ENCODE assay signal across 9 cellular contexts in genomic region chr6:137223370-137224131, GRCh38. TPM values are rescaled to one million over a fixed set of nuclear protein-coding genes. Genes with fewer than 3 reads are reported as not detected.
DNase-seq lines count a peak whose midpoint lies in the region; ATAC-seq, FAIRE-seq and TF ChIP-seq lines count a peak whose summit lies in the region.
"Had no signal": no experiment of that assay in that cellular context is flagged by ENCODE, and none has a peak within 500 bp of the region (broad histone marks: within the 10 kb centered on the region; RNA-seq: fewer than 3 reads in every experiment).

No MANE protein-coding gene starts in this region.

- H3K9me3 ChIP-seq in BLaER1: peaks cover 4% of the 10 kb centered on the region; the same call in 1 of the 2 replicates
- H3K9me3 ChIP-seq in MG63: no peaks in the 10 kb centered on the region
- H3K9me3 ChIP-seq in K562 (replicated peaks; ENCODE audit: control insufficient read depth, insufficient read depth, low read depth, low read length): no peaks in the 10 kb centered on the region
- H3K9me3 ChIP-seq in lower lobe of right lung: no peaks in the 10 kb centered on the region

- POLR2A ChIA-PET in K562 (lab: Yijun Ruan, JAX): interaction anchor here (0.7 to 1.1 kb wide), 5 partner anchors 8 to 1921 kb away, joined by 3 to 6 read pairs (median 3); no protein-coding TSS in a partner anchor

- intact Hi-C loops in K562 (cut with micrococcal nuclease) (no loop called here), lower lobe of right lung (cut with DNase I) (no loop called here)

- H3K36me3 ChIP-seq in BLaER1 (no peaks in the 10 kb centered on the region), MG63 (no peaks in the 10 kb centered on the region), K562 (ENCODE audit: control insufficient read depth, insufficient read depth, low read length) (no peaks in the 10 kb centered on the region), lower lobe of right lung (no peaks in the 10 kb centered on the region)

- peak; percentile 75 for FAIRE-seq in K562 (lab: Jason Lieb, UNC)

- DNase-seq in MG63: peak; percentile 58
- peak in 2 of 4 experiments; percentile 17 to 66 for DNase-seq in K562 (ENCODE audit: extremely low read depth in 1 of 4, low spot score in 3 of 4)
- DNase-seq in lower lobe of right lung: no peak
- DNase-seq in NCI-H69 (lab: John Stamatoyannopoulos, UW): no peak
- no peak for DNase-seq in activated T-cell treated with anti-CD3 and anti-CD28 coated beads, Interleukin-2, amount 50 U/mL, for 24 hours

- WGBS in K562 (ENCODE audit: insufficient coverage, low coverage, missing lambda C conversion rate): 15% methylated on average over 6 of the region's 6 CpGs

- in situ Hi-C loops in K562 (cut with MboI): no loop called here

- H3K9ac ChIP-seq in BLaER1: no peak overlapping the region
- H3K9ac ChIP-seq in K562 (ENCODE audit: insufficient read depth in 1 of 2, low read depth in 2 of 2, low read length in 2 of 2): no peak overlapping the region

- TF ChIP-seq EP300 in K562 (IDR thresholded peaks at IDR 0.05; ENCODE audit: low read length): peak; percentile 88

- TF ChIP-seq CTCF in K562 (IDR thresholded peaks at IDR 0.05 in 2 of 3, conservative IDR thresholded peaks at IDR 0.05 in 1 of 3; ENCODE audit: insufficient read depth in 2 of 3, low read depth in 1 of 3, low read length in 3 of 3) (no peak), lower lobe of right lung (IDR thresholded peaks at IDR 0.05) (no peak)

- ATAC-seq in K562 (peak; percentile 6; the same call in 1 of the 3 replicates), lower lobe of right lung (peak; percentile 15 to 20), GM19463 (IDR thresholded peaks at IDR 0.05; ENCODE audit: unreplicated experiment) (no peak), GM19023 (IDR thresholded peaks at IDR 0.05; ENCODE audit: unreplicated experiment) (no peak)

- H3K27me3 ChIP-seq in BLaER1: no peaks in the 10 kb centered on the region
- H3K27me3 ChIP-seq in MG63: no peaks in the 10 kb centered on the region
- H3K27me3 ChIP-seq in K562 (ENCODE audit: control insufficient read depth in 2 of 2, insufficient read depth in 2 of 2, low read length in 2 of 2): no peaks in the 10 kb centered on the region
- no peaks in the 10 kb centered on the region for H3K27me3 ChIP-seq in lower lobe of right lung (ENCODE audit: low read depth)

- TF ChIP-seq RAD21 in K562 (CRISPR knock-in tag; conservative IDR thresholded peaks at IDR 0.05 in 1 of 2, IDR thresholded peaks at IDR 0.05 in 1 of 2): no peak

- CTCF ChIA-PET in K562 (lab: Yijun Ruan, JAX; ENCODE audit: low intra/inter-chr PET ratio): no interaction called here

- H3K27ac ChIP-seq in BLaER1: peak overlapping the region; percentile 80; the same call in 1 of the 2 replicates
- peak overlapping the region; percentile 78 for H3K27ac ChIP-seq in K562 (ENCODE audit: extremely low read depth, low read depth, low read length)
- peak overlapping the region; percentile 99 for H3K27ac ChIP-seq in lower lobe of right lung

- no peak for TF ChIP-seq POLR2A in K562 (conservative IDR thresholded peaks at IDR 0.05)

- H3K4me2 ChIP-seq in BLaER1 (peak overlapping the region; percentile 79), K562 (ENCODE audit: insufficient read depth, low read length) (peak overlapping the region; percentile 26; the same call in 1 of the 2 replicates)

- no peak overlapping the region for H3K27ac Mint-ChIP-seq in activated T-cell treated with anti-CD3 and anti-CD28 coated beads, Interleukin-2, amount 50 U/mL, for 24 hours

- no peak overlapping the region for H3K4me3 Mint-ChIP-seq in activated T-cell treated with anti-CD3 and anti-CD28 coated beads, Interleukin-2, amount 50 U/mL, for 24 hours

- peaks cover 54% of the 10 kb centered on the region for H3K4me1 ChIP-seq in BLaER1
- peaks cover 14 to 38% of the 10 kb centered on the region in 2 experiments for H3K4me1 ChIP-seq in K562 (replicated peaks in 1 of 2; ENCODE audit: control insufficient read depth in 2 of 2, insufficient read depth in 2 of 2, low read length in 2 of 2)
- peaks cover 89% of the 10 kb centered on the region for H3K4me1 ChIP-seq in lower lobe of right lung

- H3K9me1 ChIP-seq in K562 (ENCODE audit: control insufficient read depth, insufficient read depth, low read length): no peaks in the 10 kb centered on the region

- H3K4me3 ChIP-seq in BLaER1 (no peak overlapping the region), MG63 (no peak overlapping the region), K562 (no peak overlapping the region), lower lobe of right lung (no peak overlapping the region)

- peaks cover 55% of the 10 kb centered on the region for H3K4me1 Mint-ChIP-seq in activated T-cell treated with anti-CD3 and anti-CD28 coated beads, Interleukin-2, amount 50 U/mL, for 24 hours (ENCODE audit: low read depth)

- no peaks in the 10 kb centered on the region for H3K27me3 Mint-ChIP-seq in activated T-cell treated with anti-CD3 and anti-CD28 coated beads, Interleukin-2, amount 50 U/mL, for 24 hours

- H2AFZ ChIP-seq in K562 (ENCODE audit: low read depth, low read length): peak overlapping the region; percentile 72

- BruUV-seq in K562 (replicated peaks; lab: Mats Ljungman, UMichigan): no TSS peak

- H3K9me3 Mint-ChIP-seq in activated T-cell treated with anti-CD3 and anti-CD28 coated beads, Interleukin-2, amount 50 U/mL, for 24 hours: no peaks in the 10 kb centered on the region

- peaks cover 3% of the 10 kb centered on the region for H3K36me3 Mint-ChIP-seq in activated T-cell treated with anti-CD3 and anti-CD28 coated beads, Interleukin-2, amount 50 U/mL, for 24 hours (ENCODE audit: low read depth)

- peaks cover 6% of the 10 kb centered on the region for H3K79me2 ChIP-seq in K562 (ENCODE audit: control insufficient read depth, insufficient read depth, low read length)

- H4K20me1 ChIP-seq in BLaER1: peaks cover under 1% of the 10 kb centered on the region; the same call in 1 of the 2 replicates
- no peaks in the 10 kb centered on the region for H4K20me1 ChIP-seq in K562 (replicated peaks; ENCODE audit: control insufficient read depth, insufficient read depth, low read length)

TF ChIP-seq in K562, 482 proteins besides CTCF, POLR2A, EP300 and RAD21 (continues in another document):
- TF ChIP-seq CHD1 (IDR thresholded peaks at IDR 0.05; ENCODE audit: low read length) (no peak), MAFK (IDR thresholded peaks at IDR 0.05; ENCODE audit: low read length) (peak; percentile 77), FOXA1 (IDR thresholded peaks at IDR 0.05; ENCODE audit: borderline replicate concordance) (0 out of 2 replicates have a peak, but pooled peaks have one; percentile 33), ZNF316 (IDR thresholded peaks at IDR 0.05) (peak; percentile 73), SRSF3 (IDR thresholded peaks at IDR 0.05; ENCODE audit: insufficient read depth, low read length) (no peak)
- TF ChIP-seq, protein P1, sequence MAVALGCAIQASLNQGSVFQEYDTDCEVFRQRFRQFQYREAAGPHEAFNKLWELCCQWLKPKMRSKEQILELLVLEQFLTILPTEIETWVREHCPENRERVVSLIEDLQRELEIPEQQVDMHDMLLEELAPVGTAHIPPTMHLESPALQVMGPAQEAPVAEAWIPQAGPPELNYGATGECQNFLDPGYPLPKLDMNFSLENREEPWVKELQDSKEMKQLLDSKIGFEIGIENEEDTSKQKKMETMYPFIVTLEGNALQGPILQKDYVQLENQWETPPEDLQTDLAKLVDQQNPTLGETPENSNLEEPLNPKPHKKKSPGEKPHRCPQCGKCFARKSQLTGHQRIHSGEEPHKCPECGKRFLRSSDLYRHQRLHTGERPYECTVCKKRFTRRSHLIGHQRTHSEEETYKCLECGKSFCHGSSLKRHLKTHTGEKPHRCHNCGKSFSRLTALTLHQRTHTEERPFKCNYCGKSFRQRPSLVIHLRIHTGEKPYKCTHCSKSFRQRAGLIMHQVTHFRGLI (CRISPR knock-in tag; IDR thresholded peaks at IDR 0.05): 0 out of 2 replicates have a peak, but pooled peaks have one; percentile 30

RNA-seq across cellular contexts. Expression of gene IFNGR1, which starts 4.4 kb away (rescaled TPM):
- total RNA-seq in MG63 (2014; rRNA removed; shearing (Covaris generic); ENCODE audit: low replicate concordance): 53.9 and 76.7 TPM in 2 replicates
- 20.6 and 45.2 TPM in 2 replicates for total RNA-seq in K562 (2011; cell fraction: chromatin; rRNA removed; ENCODE audit: low replicate concordance)
- total RNA-seq in K562 (2011; cell fraction: nucleolus; rRNA removed): 21.5 and 26.5 TPM in 2 replicates
- 30.9 and 31.5 TPM in 2 replicates for total RNA-seq in K562 (2011; cell fraction: nucleoplasm; rRNA removed)
- total RNA-seq in K562 (2014; rRNA removed) (13.4 and 14.7 TPM in 2 replicates), K562 (2014; rRNA removed; fragmentation: Illumina TruSeq; extraction: Trizol) (26.7 and 31.3 TPM in 2 replicates), K562 (2015; rRNA removed; fragmentation: Illumina TruSeq; extraction: Trizol) (33.4 and 38.9 TPM in 2 replicates), K562 (2021) (16.8 and 17.7 TPM in 2 replicates), lower lobe of right lung (208 TPM)
- polyA plus RNA-seq in K562 (2011; rRNA removed) (33.0 and 52.5 TPM in 2 replicates), K562 (2014; fragmentation: Illumina TruSeq; extraction: Trizol) (22.4 and 26.7 TPM in 2 replicates), K562 (2014; fragmentation: Nextera tagmentation; extraction: Ambion mirVana) (10 to 100 TPM; 41.5 to 47.0 TPM), K562 (2014; rRNA removed) (19.3 and 21.2 TPM in 2 replicates)
- 4.8 and 21.0 TPM in 2 replicates for polyA plus RNA-seq in K562 (2011; cell fraction: cytosol; rRNA removed)
- 24.7 and 52.5 TPM in 2 replicates for polyA plus RNA-seq in K562 (2011; cell fraction: nucleus; rRNA removed)
- 22.6 and 25.6 TPM in 2 replicates for polyA plus RNA-seq in K562 (2012)
- polyA minus RNA-seq in K562 (2011; rRNA and poly(A)+ RNA removed): 16.9 and 42.2 TPM in 2 replicates
- 8.5 and 22.1 TPM in 2 replicates for polyA minus RNA-seq in K562 (2011; cell fraction: cytosol; rRNA and poly(A)+ RNA removed)
- polyA minus RNA-seq in K562 (2011; cell fraction: nucleus; rRNA and poly(A)+ RNA removed): 11.8 and 45.1 TPM in 2 replicates

RNA-seq across cellular contexts. Expression of gene IL22RA2, which starts 50.1 kb away (rescaled TPM):
- not detected in 2 replicates for total RNA-seq in MG63 (2014; rRNA removed; shearing (Covaris generic); ENCODE audit: low replicate concordance)
- not detected in 2 replicates for total RNA-seq in K562 (2011; cell fraction: chromatin; rRNA removed; ENCODE audit: low replicate concordance)
- not detected in 2 replicates for total RNA-seq in K562 (2011; cell fraction: nucleolus; rRNA removed)
- total RNA-seq in K562 (2011; cell fraction: nucleoplasm; rRNA removed): not detected in 2 replicates
- not detected in 2 replicates for total RNA-seq in K562 (2014; rRNA removed)
- not detected in 2 replicates for total RNA-seq in K562 (2014; rRNA removed; fragmentation: Illumina TruSeq; extraction: Trizol)
- not detected in 2 replicates for total RNA-seq in K562 (2015; rRNA removed; fragmentation: Illumina TruSeq; extraction: Trizol)
- total RNA-seq in K562 (2021): not detected in 2 replicates
- not detected in 2 replicates for polyA plus RNA-seq in K562 (2011; rRNA removed)
- not detected in 2 replicates for polyA plus RNA-seq in K562 (2011; cell fraction: cytosol; rRNA removed)
- not detected in 2 replicates for polyA plus RNA-seq in K562 (2011; cell fraction: nucleus; rRNA removed)
- not detected in 2 replicates for polyA plus RNA-seq in K562 (2012)
- polyA plus RNA-seq in K562 (2014; fragmentation: Illumina TruSeq; extraction: Trizol): not detected in 2 replicates
- polyA plus RNA-seq in K562 (2014; fragmentation: Nextera tagmentation; extraction: Ambion mirVana): not detected
- 0.03 TPM in 1 of 2 replicates, not detected in the other for polyA plus RNA-seq in K562 (2014; rRNA removed)
- polyA minus RNA-seq in K562 (2011; rRNA and poly(A)+ RNA removed): not detected in 2 replicates
- polyA minus RNA-seq in K562 (2011; cell fraction: cytosol; rRNA and poly(A)+ RNA removed): not detected in 2 replicates
- not detected in 2 replicates for polyA minus RNA-seq in K562 (2011; cell fraction: nucleus; rRNA and poly(A)+ RNA removed)
- total RNA-seq in lower lobe of right lung: not detected
- total RNA-seq: fibroblast of villous mesenchyme had no signal

Comparison
In these comparisons a context has a peak if more than half of its experiments do, and no peak if none do; other contexts are left out.
1. ATAC-seq: peak in K562 (single experiment) and lower lobe of right lung (2 of 2); none in GM19463 (single experiment) and GM19023 (single experiment).
2. Peak in every context shown above with its lines, with median percentiles within 50 percentile points of each other: H3K27ac ChIP-seq.